ENCODE assay signal across 8 cellular contexts in the genomic region with DNA sequence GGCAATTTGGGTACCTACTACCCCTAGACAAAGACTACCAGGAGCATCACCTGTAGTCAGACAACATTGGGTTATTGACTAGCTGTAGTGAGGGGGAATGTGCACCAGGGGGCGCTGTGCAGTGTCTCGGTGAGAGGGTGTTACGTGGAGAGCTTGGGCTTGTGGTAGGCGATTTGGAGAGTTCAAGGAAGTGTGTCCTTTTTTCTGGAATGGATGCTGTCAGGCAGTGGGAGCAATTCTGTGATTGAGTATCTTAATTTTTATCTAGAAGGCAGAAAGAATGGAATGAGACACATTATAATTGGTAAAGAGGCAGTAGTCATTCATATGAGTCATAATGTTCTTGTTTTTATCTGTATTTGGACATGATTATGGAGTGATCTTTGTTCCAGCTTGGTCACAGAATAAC.
A peak's percentile ranks its signal among the peaks of the same experiment; 100 is the strongest.
DNase-seq lines count a peak whose midpoint lies in the region; ATAC-seq, FAIRE-seq and TF ChIP-seq lines count a peak whose summit lies in the region.

No MANE protein-coding gene starts in this region.

- WGBS in K562 (ENCODE audit: insufficient coverage, low coverage, missing lambda C conversion rate): no CpG with 5 or more reads among the region's 4 CpGs
- WGBS in liver: 6% methylated on average over 4 of the region's 4 CpGs
- WGBS in thyroid gland, 2 donors: 3 to 10% methylated on average over 4 of the region's 4 CpGs

- no peak overlapping the region for H3K9ac ChIP-seq in K562 (ENCODE audit: insufficient read depth in 1 of 2, low read depth in 2 of 2, low read length in 2 of 2)
- H3K9ac ChIP-seq in liver (ENCODE audit: low read depth in 1 of 2, low read length in 2 of 2): no peak overlapping the region

- H3K36me3 ChIP-seq in K562 (ENCODE audit: control insufficient read depth, insufficient read depth, low read length) (no peaks in the 10 kb centered on the region), liver (ENCODE audit: control insufficient read depth in 4 of 4, insufficient read depth in 3 of 4, low read depth in 1 of 4, low read length in 3 of 4) (no peaks in the 10 kb centered on the region), thyroid gland (no peaks in the 10 kb centered on the region)

- in situ Hi-C loops in K562 (cut with MboI): no loop called here

- no peak overlapping the region for H3K4me2 ChIP-seq in K562 (ENCODE audit: insufficient read depth, low read length)

- BruUV-seq in K562 (replicated peaks; lab: Mats Ljungman, UMichigan): no TSS peak

- TF ChIP-seq EP300 in K562 (IDR thresholded peaks at IDR 0.05; ENCODE audit: low read length): no peak

- H3K4me3 ChIP-seq in AG04450 (ENCODE audit: low read depth, low read length): no peak overlapping the region
- no peak overlapping the region for H3K4me3 ChIP-seq in K562
- no peak overlapping the region for H3K4me3 ChIP-seq in liver (ENCODE audit: low read depth in 1 of 3, low read length in 3 of 3)
- no peak overlapping the region for H3K4me3 ChIP-seq in thyroid gland (replicated peaks in 1 of 3)

- POLR2A ChIA-PET in AG04450 (lab: Yijun Ruan, JAX) (no interaction called here), RWPE1 (lab: Yijun Ruan, JAX; ENCODE audit: low non-redundant PET) (no interaction called here), K562 (lab: Yijun Ruan, JAX) (no interaction called here)

- TF ChIP-seq CTCF in AG04450 (IDR thresholded peaks at IDR 0.05; ENCODE audit: low read depth, low read length) (peak; percentile 53), GM12874 (IDR thresholded peaks at IDR 0.05; ENCODE audit: insufficient read depth, low read depth, low read length) (peak; percentile 61; the same call in 1 of the 2 replicates), RWPE1 (conservative IDR thresholded peaks at IDR 0.05; ENCODE audit: low read depth) (peak; percentile 36), K562 (IDR thresholded peaks at IDR 0.05 in 2 of 3, conservative IDR thresholded peaks at IDR 0.05 in 1 of 3; ENCODE audit: insufficient read depth in 2 of 3, low read depth in 1 of 3, low read length in 3 of 3) (peak; percentile 20 to 59 (median 28); a peak in 5 of 6 replicates), liver (IDR thresholded peaks at IDR 0.05; ENCODE audit: low read depth, low read length, missing input control) (peak; percentile 46), thyroid gland (IDR thresholded peaks at IDR 0.05) (peak; percentile 29 to 81 (median 57))

- DNase-seq in AG04450 (ENCODE audit: low read depth, low spot score) (no peak), RWPE1 (ENCODE audit: low spot score) (peak; percentile 50), K562 (ENCODE audit: extremely low read depth in 1 of 4, low spot score in 3 of 4) (peak; percentile 21 to 43 (median 30)), thyroid gland (peak; percentile 39 to 73), NCI-H2029 treated with DMSO at 0.1 percent for 48 hours (lab: John Stamatoyannopoulos, UW) (no peak)

- TF ChIP-seq RAD21 in K562 (CRISPR knock-in tag; conservative IDR thresholded peaks at IDR 0.05 in 1 of 2, IDR thresholded peaks at IDR 0.05 in 1 of 2) (0 out of 4 replicates have a peak, but pooled peaks of 1 of the 2 experiments have one; percentile 5), liver (IDR thresholded peaks at IDR 0.05) (peak; percentile 25 to 60)

- H3K9me3 ChIP-seq in AG04450 (ENCODE audit: control insufficient read depth, insufficient read depth, low read length): no peaks in the 10 kb centered on the region; the same call in 1 of the 2 replicates
- no peaks in the 10 kb centered on the region for H3K9me3 ChIP-seq in K562 (replicated peaks; ENCODE audit: control insufficient read depth, insufficient read depth, low read depth, low read length)
- H3K9me3 ChIP-seq in liver (ENCODE audit: control insufficient read depth in 4 of 4, low read length in 3 of 4): no peaks in the 10 kb centered on the region
- H3K9me3 ChIP-seq in thyroid gland: no peaks in the 10 kb centered on the region

- H4K20me1 ChIP-seq in K562 (replicated peaks; ENCODE audit: control insufficient read depth, insufficient read depth, low read length): no peaks in the 10 kb centered on the region

- FAIRE-seq in K562 (lab: Jason Lieb, UNC): no peak

- no peaks in the 10 kb centered on the region for H3K79me2 ChIP-seq in K562 (ENCODE audit: control insufficient read depth, insufficient read depth, low read length)

- H3K27ac ChIP-seq in AG04450 (ENCODE audit: low read depth, low read length) (no peak overlapping the region), RWPE1 (no peak overlapping the region), K562 (ENCODE audit: extremely low read depth, low read depth, low read length) (no peak overlapping the region), liver (ENCODE audit: low read depth in 1 of 2, low read length in 2 of 2) (no peak overlapping the region), thyroid gland (no peak overlapping the region)

- CTCF ChIA-PET in AG04450 (lab: Charles Lee) (interaction anchor here (0.7 to 1.8 kb wide), 3 partner anchors 91 to 786 kb away, joined by 3 to 9 read pairs (median 9); no protein-coding TSS in a partner anchor), RWPE1 (lab: Yijun Ruan, JAX) (interaction anchor here (0.6 to 1.4 kb wide), 9 partner anchors 21 to 1801 kb away, joined by 3 to 11 read pairs (median 3); no protein-coding TSS in a partner anchor), K562 (lab: Yijun Ruan, JAX; ENCODE audit: low intra/inter-chr PET ratio) (no interaction called here)

- H3K4me1 ChIP-seq in K562 (replicated peaks in 1 of 2; ENCODE audit: control insufficient read depth in 2 of 2, insufficient read depth in 2 of 2, low read length in 2 of 2): no peaks in the 10 kb centered on the region
- no peaks in the 10 kb centered on the region for H3K4me1 ChIP-seq in liver (ENCODE audit: control insufficient read depth in 4 of 4, insufficient read depth in 4 of 4, low read length in 3 of 4)
- H3K4me1 ChIP-seq in thyroid gland: no peaks in the 10 kb centered on the region

- H3K27me3 ChIP-seq in AG04450 (ENCODE audit: control insufficient read depth, insufficient read depth, low read length) (no peaks in the 10 kb centered on the region), K562 (ENCODE audit: control insufficient read depth in 2 of 2, insufficient read depth in 2 of 2, low read length in 2 of 2) (no peaks in the 10 kb centered on the region), liver (ENCODE audit: control insufficient read depth in 4 of 4, insufficient read depth in 4 of 4, low read length in 3 of 4) (peaks cover 0 to 5% (median 0%) of the 10 kb centered on the region in 4 donors), thyroid gland (no peaks in the 10 kb centered on the region)

- peak; percentile 81 for ATAC-seq in HG03039 (IDR thresholded peaks at IDR 0.05; ENCODE audit: unreplicated experiment)
- ATAC-seq in K562: 0 out of 3 replicates have a peak, but pooled peaks have one; percentile 48

- no peaks in the 10 kb centered on the region for H3K9me1 ChIP-seq in K562 (ENCODE audit: control insufficient read depth, insufficient read depth, low read length)

- intact Hi-C loops in K562 (cut with micrococcal nuclease) (loop anchor here (5.0 kb wide), 1 partner anchor 92 kb away; no protein-coding TSS in a partner anchor), thyroid gland (cut with DNase I) (no loop called here)

- no peak overlapping the region for H2AFZ ChIP-seq in K562 (ENCODE audit: low read depth, low read length)

- no peak for TF ChIP-seq POLR2A in K562 (conservative IDR thresholded peaks at IDR 0.05)
- TF ChIP-seq POLR2A in thyroid gland (IDR thresholded peaks at IDR 0.05): no peak

TF ChIP-seq in K562, 482 proteins besides CTCF, POLR2A, EP300 and RAD21 (continues in another document):
- TF ChIP-seq MCM2 (IDR thresholded peaks at IDR 0.05; ENCODE audit: low read depth) (no peak), ZNF212 (CRISPR knock-in tag; IDR thresholded peaks at IDR 0.05) (no peak)

TF ChIP-seq in liver, 16 proteins besides CTCF, POLR2A, EP300 and RAD21 (continues in another document):
- TF ChIP-seq EGR1 (IDR thresholded peaks at IDR 0.05; ENCODE audit: low read depth in 2 of 2) (no peak), HNF4G (IDR thresholded peaks at IDR 0.05) (no peak), FOXA2 (IDR thresholded peaks at IDR 0.05) (no peak), FOXA1 (IDR thresholded peaks at IDR 0.05) (no peak), NR2F2 (IDR thresholded peaks at IDR 0.05) (no peak), TAF1 (conservative IDR thresholded peaks at IDR 0.05) (no peak), SP1 (IDR thresholded peaks at IDR 0.05) (no peak), JUND (IDR thresholded peaks at IDR 0.05) (no peak), HNF4A (conservative IDR thresholded peaks at IDR 0.05) (no peak), YY1 (IDR thresholded peaks at IDR 0.05) (no peak), RXRA (IDR thresholded peaks at IDR 0.05) (no peak)
- TF ChIP-seq, protein P1, sequence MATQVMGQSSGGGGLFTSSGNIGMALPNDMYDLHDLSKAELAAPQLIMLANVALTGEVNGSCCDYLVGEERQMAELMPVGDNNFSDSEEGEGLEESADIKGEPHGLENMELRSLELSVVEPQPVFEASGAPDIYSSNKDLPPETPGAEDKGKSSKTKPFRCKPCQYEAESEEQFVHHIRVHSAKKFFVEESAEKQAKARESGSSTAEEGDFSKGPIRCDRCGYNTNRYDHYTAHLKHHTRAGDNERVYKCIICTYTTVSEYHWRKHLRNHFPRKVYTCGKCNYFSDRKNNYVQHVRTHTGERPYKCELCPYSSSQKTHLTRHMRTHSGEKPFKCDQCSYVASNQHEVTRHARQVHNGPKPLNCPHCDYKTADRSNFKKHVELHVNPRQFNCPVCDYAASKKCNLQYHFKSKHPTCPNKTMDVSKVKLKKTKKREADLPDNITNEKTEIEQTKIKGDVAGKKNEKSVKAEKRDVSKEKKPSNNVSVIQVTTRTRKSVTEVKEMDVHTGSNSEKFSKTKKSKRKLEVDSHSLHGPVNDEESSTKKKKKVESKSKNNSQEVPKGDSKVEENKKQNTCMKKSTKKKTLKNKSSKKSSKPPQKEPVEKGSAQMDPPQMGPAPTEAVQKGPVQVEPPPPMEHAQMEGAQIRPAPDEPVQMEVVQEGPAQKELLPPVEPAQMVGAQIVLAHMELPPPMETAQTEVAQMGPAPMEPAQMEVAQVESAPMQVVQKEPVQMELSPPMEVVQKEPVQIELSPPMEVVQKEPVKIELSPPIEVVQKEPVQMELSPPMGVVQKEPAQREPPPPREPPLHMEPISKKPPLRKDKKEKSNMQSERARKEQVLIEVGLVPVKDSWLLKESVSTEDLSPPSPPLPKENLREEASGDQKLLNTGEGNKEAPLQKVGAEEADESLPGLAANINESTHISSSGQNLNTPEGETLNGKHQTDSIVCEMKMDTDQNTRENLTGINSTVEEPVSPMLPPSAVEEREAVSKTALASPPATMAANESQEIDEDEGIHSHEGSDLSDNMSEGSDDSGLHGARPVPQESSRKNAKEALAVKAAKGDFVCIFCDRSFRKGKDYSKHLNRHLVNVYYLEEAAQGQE (IDR thresholded peaks at IDR 0.05): no peak
- TF ChIP-seq, protein P2, sequence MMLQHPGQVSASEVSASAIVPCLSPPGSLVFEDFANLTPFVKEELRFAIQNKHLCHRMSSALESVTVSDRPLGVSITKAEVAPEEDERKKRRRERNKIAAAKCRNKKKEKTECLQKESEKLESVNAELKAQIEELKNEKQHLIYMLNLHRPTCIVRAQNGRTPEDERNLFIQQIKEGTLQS (IDR thresholded peaks at IDR 0.05): no peak

Comparison
In these comparisons a context has a peak if more than half of its experiments do, and no peak if none do; other contexts are left out.
1. DNase-seq: peak in RWPE1 (single experiment), K562 (4 of 4) and thyroid gland (2 of 2); none in AG04450 (single experiment) and NCI-H2029 treated with DMSO at 0.1 percent for 48 hours (single experiment).
2. Peak in every context shown above with its lines, with median percentiles within 50 percentile points of each other: CTCF ChIP-seq.